In the genomic region with DNA sequence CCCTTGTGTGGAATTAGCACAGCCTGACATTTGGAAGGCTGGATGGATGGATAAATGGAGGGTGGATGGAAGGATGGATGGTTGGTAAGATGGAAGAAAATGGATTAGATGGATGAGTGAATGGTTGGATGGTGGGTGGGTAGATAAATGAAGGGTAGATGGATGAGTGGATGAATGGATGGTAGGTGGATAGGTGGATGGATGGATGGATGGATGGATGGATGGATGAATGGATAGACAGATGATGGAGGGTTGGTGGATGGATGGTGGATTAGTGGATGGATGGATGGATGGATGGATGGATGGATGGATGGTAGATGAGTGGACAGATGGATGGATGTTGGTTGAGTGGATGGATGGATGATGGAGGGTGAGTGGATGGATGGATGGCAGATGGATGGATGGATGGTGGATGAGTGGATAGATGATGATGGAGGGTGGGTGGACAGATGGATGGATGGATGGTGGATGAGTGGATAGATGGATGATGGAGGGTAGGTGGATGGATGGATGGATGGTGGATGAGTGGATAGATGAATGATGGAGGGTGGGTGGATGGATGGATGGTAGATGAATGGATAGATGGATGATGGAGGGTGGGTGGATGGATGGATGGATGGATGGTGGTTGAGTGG, we compare ENCODE assay signal across 27 cellular contexts.
"Had no signal": no experiment of that assay in that cellular context is flagged by ENCODE, and none has a peak within 500 bp of the region (broad histone marks: within the 10 kb centered on the region; RNA-seq: fewer than 3 reads in every experiment).

No MANE protein-coding gene starts in this region.

- H3K4me1 ChIP-seq: left ventricle myocardium inferior, right atrium auricular region, tibial artery, uterus had no signal

- H3K27me3 ChIP-seq: ovary, right atrium auricular region, uterus had no signal

- ATAC-seq: sciatic nerve; stimulated activated effector memory CD8-positive, alpha-beta T cell treated with anti-CD3 and anti-CD28 coated beads, Interleukin-12 subunit alpha, Interleukin-12 subunit beta, amount 100 ng/mL, for 72 hours had no signal

- H3K9me3 ChIP-seq: left ventricle myocardium inferior, neutrophil, ovary, right atrium auricular region, suprapubic skin, thoracic aorta, tibial artery, uterus had no signal

- H3K4me1 Mint-ChIP-seq: mesothelial cell of epicardium; nephron; neural crest cell; stimulated activated effector memory CD8-positive, alpha-beta T cell treated with anti-CD3 and anti-CD28 coated beads, Interleukin-12 subunit alpha, Interleukin-12 subunit beta, amount 100 ng/mL, for 72 hours had no signal

- H2AFZ ChIP-seq: hepatocyte had no signal

- H3K4me2 ChIP-seq: hepatocyte had no signal

- H3K9me3 Mint-ChIP-seq: mesothelial cell of epicardium, type B pancreatic cell had no signal

- H3K4me3 ChIP-seq: hepatocyte, left ventricle myocardium inferior, lung, ovary, right atrium auricular region, skin epidermis, suprapubic skin, thoracic aorta, tibial artery, uterus had no signal

- H3K36me3 Mint-ChIP-seq: mesothelial cell of epicardium; stimulated activated effector memory CD8-positive, alpha-beta T cell treated with anti-CD3 and anti-CD28 coated beads, Interleukin-12 subunit alpha, Interleukin-12 subunit beta, amount 100 ng/mL, for 72 hours; type B pancreatic cell had no signal

- H3K27ac Mint-ChIP-seq: mesothelial cell of epicardium; naive B cell; nephron; progenitor cell of endocrine pancreas; stimulated activated effector memory CD8-positive, alpha-beta T cell treated with anti-CD3 and anti-CD28 coated beads, Interleukin-12 subunit alpha, Interleukin-12 subunit beta, amount 100 ng/mL, for 72 hours; stimulated activated naive CD8-positive, alpha-beta T cell treated with anti-CD3 and anti-CD28 coated beads, Interleukin-15, Interleukin-2, amounts not matched to agents 100 ng/mL and 50 ng/mL, for 24 hours; type B pancreatic cell had no signal

- H3K36me3 ChIP-seq: left ventricle myocardium inferior, neutrophil, ovary, right atrium auricular region, suprapubic skin, thoracic aorta, tibial artery, uterus had no signal

- H3K4me3 Mint-ChIP-seq: mesothelial cell of epicardium; nephron; neural crest cell; stimulated activated effector memory CD8-positive, alpha-beta T cell treated with anti-CD3 and anti-CD28 coated beads, Interleukin-12 subunit alpha, Interleukin-12 subunit beta, amount 100 ng/mL, for 72 hours; stimulated activated naive CD8-positive, alpha-beta T cell treated with anti-CD3 and anti-CD28 coated beads, Interleukin-15, Interleukin-2, amounts not matched to agents 100 ng/mL and 50 ng/mL, for 24 hours; type B pancreatic cell had no signal

- H3K79me2 ChIP-seq: hepatocyte had no signal

- H3K27ac ChIP-seq: hepatocyte, left ventricle myocardium inferior, neutrophil, ovary, right atrium auricular region, skin epidermis, suprapubic skin, thoracic aorta, tibial artery, uterus had no signal

- DNase-seq: islet precursor cell; left ventricle myocardium inferior; mesendoderm; naive B cell; occipital lobe; ovary; stimulated activated CD4-positive, alpha-beta T cell treated with anti-CD3 and anti-CD28 coated beads, Interleukin-12 subunit alpha, Interleukin-12 subunit beta, amount 100 ng/mL, for 4 hours; stimulated activated CD4-positive, alpha-beta T cell treated with anti-CD3 and anti-CD28 coated beads, Interleukin-2, amount 100 ng/mL, for 24 hours; stimulated activated CD4-positive, alpha-beta T cell treated with anti-CD3 and anti-CD28 coated beads, Interleukin-4, amount 100 ng/mL, for 1 hour; stimulated activated naive CD4-positive, alpha-beta T cell; tibial artery; uterus had no signal
